8 cellular contexts compared by ENCODE assay signal in genomic region chr6:122399055-122399347, GRCh38. TPM values are rescaled to one million over a fixed set of nuclear protein-coding genes. Genes with fewer than 3 reads are reported as not detected.
DNase-seq lines count a peak whose midpoint lies in the region; ATAC-seq and TF ChIP-seq lines count a peak whose summit lies in the region.

No MANE protein-coding gene starts in this region.

- WGBS in psoas muscle, 3 donors = 0 to 2% (median 0%) methylated on average over 2 of the region's 2 CpGs

- H3K4me1 ChIP-seq in RWPE2 (ENCODE audit: insufficient read depth, poor library complexity, severe bottlenecking) (peaks cover 16% of the 10 kb centered on the region), psoas muscle (peaks cover 20% of the 10 kb centered on the region)

- intact Hi-C loops in psoas muscle (cut with DNase I) = loop anchor here in 1 of 2 donors (5.0 kb wide), 1 partner anchor 83 kb away; no protein-coding TSS in a partner anchor

- H3K9me3 ChIP-seq in RWPE2 (ENCODE audit: severe bottlenecking) (no peaks in the 10 kb centered on the region), psoas muscle (no peaks in the 10 kb centered on the region)

- ATAC-seq in RWPE2 (ENCODE audit: low read depth) (no peak), psoas muscle (no peak)

- H3K4me3 ChIP-seq in GM08714 (ENCODE audit: low read length) (peak overlapping the region; percentile 70), RWPE2 (ENCODE audit: severe bottlenecking) (no peak overlapping the region), psoas muscle (peak overlapping the region; percentile 95)

- peak; percentile 37 for TF ChIP-seq POLR2A in erythroblast (IDR thresholded peaks at IDR 0.05; ENCODE audit: low read length)

- H3K27ac ChIP-seq in RWPE2 (ENCODE audit: poor library complexity, severe bottlenecking) (peak overlapping the region; percentile 39), psoas muscle (peak overlapping the region; percentile 96)

- H3K27me3 ChIP-seq in RWPE2 (ENCODE audit: insufficient read depth, poor library complexity, severe bottlenecking) (no peaks in the 10 kb centered on the region), psoas muscle (ENCODE audit: insufficient read depth in 3 of 3, low read length in 2 of 3) (no peaks in the 10 kb centered on the region)

- H3K36me3 ChIP-seq in RWPE2 (ENCODE audit: low read depth) (no peaks in the 10 kb centered on the region; the same call in 1 of the 2 replicates), psoas muscle (ENCODE audit: insufficient read depth in 1 of 2, low read depth in 1 of 2) (no peaks in the 10 kb centered on the region)

- TF ChIP-seq CTCF in RWPE2 (IDR thresholded peaks at IDR 0.05; ENCODE audit: poor library complexity, severe bottlenecking) (no peak), psoas muscle (IDR thresholded peaks at IDR 0.05) (no peak)

- DNase-seq in RWPE2 (ENCODE audit: low spot score) (no peak), erythroblast (lab: John Stamatoyannopoulos, UW) (no peak), psoas muscle (no peak), mesenteric fat pad (ENCODE audit: low spot score) (no peak), GDM1 (lab: John Stamatoyannopoulos, UW) (no peak), NOMO-1 treated with DMSO at 0.1 percent for 48 hours (lab: John Stamatoyannopoulos, UW; ENCODE audit: unreplicated experiment) (no peak)
- no peak for DNase-seq in stimulated activated CD4-positive, alpha-beta T cell treated with anti-CD3 and anti-CD28 coated beads, Interleukin-2, amount 100 ng/mL, for 48 hours

RNA-seq across cellular contexts. Expression of gene HSF2, which starts 0.5 kb away (rescaled TPM):
- 10 to 100 TPM; 17.9 to 58.2 (median 21.7) TPM for total RNA-seq in psoas muscle
- 10 to 100 TPM in 2 of 3 donors, 1 to 10 TPM in 1; 7.0 to 51.4 (median 23.8) TPM for polyA plus RNA-seq in psoas muscle
- 9.8 TPM for total RNA-seq in mesenteric fat pad
